In genomic region chr12:48198985-48199384, GRCh38 we compare ENCODE assay signal across 10 cellular contexts. TPM values are rescaled to one million over a fixed set of nuclear protein-coding genes. Genes with fewer than 3 reads are reported as not detected.
DNase-seq lines count a peak whose midpoint lies in the region; ATAC-seq, FAIRE-seq and TF ChIP-seq lines count a peak whose summit lies in the region.
"Had no signal": no experiment of that assay in that cellular context is flagged by ENCODE, and none has a peak within 500 bp of the region (broad histone marks: within the 10 kb centered on the region; RNA-seq: fewer than 3 reads in every experiment).

No MANE protein-coding gene starts in this region.

- H3K4me1 ChIP-seq in GM12878 (ENCODE audit: control insufficient read depth, insufficient read depth, low read length), result 0 out of 2 replicates have a peak, but pooled peaks cover 3% of the 10 kb centered on the region
- H3K4me1 ChIP-seq in lower lobe of right lung, result peaks cover 25% of the 10 kb centered on the region
- peaks cover 0 to 17% (median 12%) of the 10 kb centered on the region in 4 donors for H3K4me1 ChIP-seq in tibial artery

- H3K36me3 Mint-ChIP-seq in activated T-cell treated with anti-CD3 and anti-CD28 coated beads, Interleukin-2, amount 50 U/mL, for 4 hours (ENCODE audit: insufficient read depth), result peaks cover 21% of the 10 kb centered on the region

- peak overlapping the region; percentile 100; the same call in 1 of the 2 replicates for H2AFZ ChIP-seq in GM12878 (ENCODE audit: control insufficient read depth, low read depth, low read length)

- no peak for DNase-seq in activated T-cell treated with anti-CD3 and anti-CD28 coated beads, Interleukin-2, amount 50 U/mL, for 4 hours
- no peak for DNase-seq in activated T-cell treated with anti-CD3 and anti-CD28 coated beads, Interleukin-2, amount 50 U/mL, for 1 hour
- DNase-seq in GM12878 (ENCODE audit: low read depth, low spot score) (no peak), lower lobe of right lung (no peak), tibial artery (no peak)
- no peak for DNase-seq in stimulated activated CD4-positive, alpha-beta T cell treated with anti-CD3 and anti-CD28 coated beads, Interleukin-12 subunit alpha, Interleukin-12 subunit beta, amount 100 ng/mL, for 4 hours
- DNase-seq: COR-L47 had no signal

- no peak for TF ChIP-seq POLR2A in GM12878 (IDR thresholded peaks at IDR 0.05; ENCODE audit: low read depth, low read length)

- ATAC-seq in activated T-cell treated with anti-CD3 and anti-CD28 coated beads, Interleukin-2, amount 50 U/mL, for 4 hours, result no peak
- ATAC-seq in GM12878 (no peak), lower lobe of right lung (no peak), HG03432 (IDR thresholded peaks at IDR 0.05; ENCODE audit: unreplicated experiment) (no peak), GM19324 (IDR thresholded peaks at IDR 0.05; ENCODE audit: low FRiP score, unreplicated experiment) (no peak)

- no peaks in the 10 kb centered on the region for H4K20me1 ChIP-seq in GM12878 (ENCODE audit: control insufficient read depth, insufficient read depth)

- H3K9me3 Mint-ChIP-seq in activated T-cell treated with anti-CD3 and anti-CD28 coated beads, Interleukin-2, amount 50 U/mL, for 4 hours, result peaks cover 24% of the 10 kb centered on the region

- FAIRE-seq in GM12878 (lab: Jason Lieb, UNC), result no peak
- FAIRE-seq: frontal cortex had no signal

- H3K27me3 Mint-ChIP-seq in activated T-cell treated with anti-CD3 and anti-CD28 coated beads, Interleukin-2, amount 50 U/mL, for 4 hours (ENCODE audit: low read depth), result peaks cover 9% of the 10 kb centered on the region

- WGBS in GM12878 (ENCODE audit: insufficient coverage, insufficient replicate concordance, low lambda C conversion rate, missing lambda C conversion rate), result 81% methylated on average over 10 of the region's 10 CpGs

- H3K4me1 Mint-ChIP-seq in activated T-cell treated with anti-CD3 and anti-CD28 coated beads, Interleukin-2, amount 50 U/mL, for 4 hours (ENCODE audit: low read depth), result peaks cover 32% of the 10 kb centered on the region

- no peak for TF ChIP-seq CTCF in GM12878 (IDR thresholded peaks at IDR 0.05 in 2 of 3, conservative IDR thresholded peaks at IDR 0.05 in 1 of 3; ENCODE audit: control insufficient read depth in 2 of 3, extremely low read depth in 1 of 3, insufficient read depth in 1 of 3, low read depth in 3 of 3, low read length in 3 of 3)
- TF ChIP-seq CTCF in lower lobe of right lung (IDR thresholded peaks at IDR 0.05), result no peak
- no peak for TF ChIP-seq CTCF in tibial artery (IDR thresholded peaks at IDR 0.05)

- peak overlapping the region; percentile 99 for H3K27ac ChIP-seq in GM12878 (ENCODE audit: control insufficient read depth, insufficient read depth)
- peak overlapping the region; percentile 100 for H3K27ac ChIP-seq in lower lobe of right lung
- peak overlapping the region; percentile 88 to 93 for H3K27ac ChIP-seq in tibial artery

- SMC1A ChIA-PET in GM12878 (lab: Charles Lee; ENCODE audit: uncharacterized antibody, unreplicated experiment), result interaction anchor here (0.6 to 1.9 kb wide), 8 partner anchors 9 to 554 kb away, joined by 3 to 9 read pairs (median 3); no protein-coding TSS in a partner anchor

- CTCF ChIA-PET in GM12878 (lab: Yijun Ruan, JAX), result interaction anchor here (0.5 to 3.4 kb wide), 12 partner anchors 10 to 509 kb away, joined by 3 to 28 read pairs (median 6); no protein-coding TSS in a partner anchor

- in situ Hi-C loops in GM12878 (cut with MboI), result no loop called here

- POLR2A ChIA-PET in GM12878 (lab: Charles Lee), result interaction anchor here (0.5 to 1.7 kb wide), 4 partner anchors 42 to 1925 kb away, joined by 3 to 8 read pairs (median 4); partner anchors contain the start of genes ASB8 and SENP1

- intact Hi-C loops in GM12878 (cut with micrococcal nuclease; ENCODE audit: unreplicated experiment), result loop anchor here (10.0 kb wide), 1 partner anchor 156 kb away; the partner anchor contains the start of gene ZNF641
- intact Hi-C loops in lower lobe of right lung (cut with DNase I), result no loop called here
- intact Hi-C loops in tibial artery (cut with DNase I; ENCODE audit: low total_unique reads), result no loop called here

- H3K27me3 ChIP-seq in GM12878 (replicated peaks in 1 of 2; ENCODE audit: control insufficient read depth in 2 of 2, insufficient read depth in 2 of 2, low read length in 1 of 2) (no peaks in the 10 kb centered on the region), lower lobe of right lung (ENCODE audit: low read depth) (no peaks in the 10 kb centered on the region), tibial artery (no peaks in the 10 kb centered on the region)

- RAD21 ChIA-PET in GM12878 (lab: Charles Lee; ENCODE audit: unreplicated experiment), result interaction anchor here (1.4 to 2.0 kb wide), 3 partner anchors 9 to 294 kb away, joined by 4 to 8 read pairs (median 5); partner anchors contain the start of genes SENP1 and VDR

- H3K9me3 ChIP-seq in GM12878 (replicated peaks; ENCODE audit: control insufficient read depth, insufficient read depth, low read length) (peaks cover 1% of the 10 kb centered on the region; the same call in 1 of the 3 replicates), lower lobe of right lung (no peaks in the 10 kb centered on the region), tibial artery (peaks cover 0 to 19% (median 8%) of the 10 kb centered on the region in 3 donors)

- peaks cover 13% of the 10 kb centered on the region for H3K79me2 ChIP-seq in GM12878 (ENCODE audit: control insufficient read depth, insufficient read depth, low read length)

- no peaks in the 10 kb centered on the region for H3K36me3 ChIP-seq in GM12878 (ENCODE audit: control insufficient read depth in 2 of 2, insufficient read depth in 2 of 2, low read length in 1 of 2)
- no peaks in the 10 kb centered on the region for H3K36me3 ChIP-seq in lower lobe of right lung
- H3K36me3 ChIP-seq in tibial artery, result no peaks in the 10 kb centered on the region

- H3K9ac ChIP-seq in GM12878 (ENCODE audit: control insufficient read depth, insufficient read depth, low read length), result peak overlapping the region; percentile 100

- H3K4me3 ChIP-seq in GM12878, result peak overlapping the region; percentile 86
- peak overlapping the region; percentile 71 for H3K4me3 ChIP-seq in lower lobe of right lung
- H3K4me3 ChIP-seq in tibial artery, result peak overlapping the region; percentile 65 to 71

- no peak for TF ChIP-seq EP300 in GM12878 (IDR thresholded peaks at IDR 0.05; ENCODE audit: borderline replicate concordance in 1 of 2, control insufficient read depth in 1 of 2, low read depth in 2 of 2, low read length in 2 of 2)

- H3K4me3 Mint-ChIP-seq in activated T-cell treated with anti-CD3 and anti-CD28 coated beads, Interleukin-2, amount 50 U/mL, for 4 hours, result peak overlapping the region; percentile 85

- no peak for TF ChIP-seq RAD21 in GM12878 (IDR thresholded peaks at IDR 0.05; ENCODE audit: insufficient read depth, low read depth, low read length)

- H3K4me2 ChIP-seq in GM12878 (ENCODE audit: control insufficient read depth, insufficient read depth), result peak overlapping the region; percentile 91

- no TSS peak for BruUV-seq in GM12878 (replicated peaks; lab: Mats Ljungman, UMichigan)

RNA-seq across cellular contexts. Expression of gene OR10AD1, which starts 4.1 kb away (rescaled TPM):
- total RNA-seq in activated T-cell treated with anti-CD3 and anti-CD28 coated beads, Interleukin-2, amount 50 U/mL, for 4 hours, result not detected
- total RNA-seq in GM12878 (2013; cell fraction: nucleolus; rRNA removed), result not detected in 2 replicates
- total RNA-seq in GM12878 (2014; rRNA removed), result not detected in 2 replicates
- not detected in 2 replicates for total RNA-seq in GM12878 (2014; rRNA removed; fragmentation: Illumina TruSeq; extraction: Trizol)
- not detected in 2 replicates for total RNA-seq in GM12878 (2021)
- not detected for polyA plus RNA-seq in GM12878 (2011; ENCODE audit: low read depth)
- not detected in 2 replicates for polyA plus RNA-seq in GM12878 (2011; rRNA removed)
- not detected in 2 replicates for polyA plus RNA-seq in GM12878 (2011; cell fraction: cytosol; rRNA removed)
- polyA plus RNA-seq in GM12878 (2011; cell fraction: nucleus; rRNA removed), result not detected in 2 replicates
- polyA plus RNA-seq in GM12878 (2012), result 0.14 TPM in 1 of 2 replicates, not detected in the other
- not detected in 2 replicates for polyA plus RNA-seq in GM12878 (2014; fragmentation: Illumina TruSeq; extraction: Trizol)
- polyA plus RNA-seq in GM12878 (2014; fragmentation: Nextera tagmentation; extraction: Ambion mirVana), result under 1 TPM in 1 of 2 experiments, not detected in 1; 0.04 TPM
- not detected in 2 replicates for polyA plus RNA-seq in GM12878 (2014; rRNA removed)
- polyA plus RNA-seq in GM12878 (2016; fragmentation: Nextera tagmentation; extraction: Ambion mirVana), result under 1 TPM in 1 of 2 experiments, not detected in 1; 0.12 TPM
- polyA minus RNA-seq in GM12878 (2011; rRNA and poly(A)+ RNA removed), result not detected in 2 replicates
- polyA minus RNA-seq in GM12878 (2011; cell fraction: cytosol; rRNA and poly(A)+ RNA removed), result not detected in 2 replicates
- polyA minus RNA-seq in GM12878 (2011; cell fraction: nucleus; rRNA and poly(A)+ RNA removed), result not detected in 2 replicates
- total RNA-seq in lower lobe of right lung, result not detected
- total RNA-seq: frontal cortex had no signal

RNA-seq across cellular contexts. Expression of gene CCDC184, which starts 15.5 kb away (rescaled TPM):
- total RNA-seq in activated T-cell treated with anti-CD3 and anti-CD28 coated beads, Interleukin-2, amount 50 U/mL, for 4 hours, result under 1 TPM; 0.22 to 0.61 (median 0.34) TPM
- total RNA-seq in GM12878 (2013; cell fraction: nucleolus; rRNA removed), result not detected in 2 replicates
- total RNA-seq in GM12878 (2014; rRNA removed) (not detected in 2 replicates), GM12878 (2014; rRNA removed; fragmentation: Illumina TruSeq; extraction: Trizol) (not detected in 2 replicates), GM12878 (2021) (not detected in 2 replicates), lower lobe of right lung (1.0 TPM)
- polyA plus RNA-seq in GM12878 (2011; ENCODE audit: low read depth), result not detected
- polyA plus RNA-seq in GM12878 (2011; rRNA removed) (not detected in 2 replicates), GM12878 (2014; fragmentation: Illumina TruSeq; extraction: Trizol) (not detected in 2 replicates), GM12878 (2014; fragmentation: Nextera tagmentation; extraction: Ambion mirVana) (not detected), GM12878 (2014; rRNA removed) (not detected in 2 replicates), GM12878 (2016; fragmentation: Nextera tagmentation; extraction: Ambion mirVana) (not detected)
- polyA plus RNA-seq in GM12878 (2011; cell fraction: cytosol; rRNA removed), result 0.01 TPM in 1 of 2 replicates, not detected in the other
- not detected in 2 replicates for polyA plus RNA-seq in GM12878 (2011; cell fraction: nucleus; rRNA removed)
- not detected in 2 replicates for polyA plus RNA-seq in GM12878 (2012)
- not detected in 2 replicates for polyA minus RNA-seq in GM12878 (2011; rRNA and poly(A)+ RNA removed)
- polyA minus RNA-seq in GM12878 (2011; cell fraction: cytosol; rRNA and poly(A)+ RNA removed), result not detected in 2 replicates
- not detected in 2 replicates for polyA minus RNA-seq in GM12878 (2011; cell fraction: nucleus; rRNA and poly(A)+ RNA removed)

RNA-seq across cellular contexts. Expression of gene ASB8, which starts 41.7 kb away (rescaled TPM):
- 10 to 100 TPM; 28.2 to 34.4 (median 32.8) TPM for total RNA-seq in activated T-cell treated with anti-CD3 and anti-CD28 coated beads, Interleukin-2, amount 50 U/mL, for 4 hours
- total RNA-seq in GM12878 (2013; cell fraction: nucleolus; rRNA removed), result 40.2 and 42.5 TPM in 2 replicates
- 28.8 and 38.5 TPM in 2 replicates for total RNA-seq in GM12878 (2014; rRNA removed)
- total RNA-seq in GM12878 (2014; rRNA removed; fragmentation: Illumina TruSeq; extraction: Trizol), result 22.8 and 23.7 TPM in 2 replicates
- 28.7 and 29.3 TPM in 2 replicates for total RNA-seq in GM12878 (2021)
- 24.7 TPM for polyA plus RNA-seq in GM12878 (2011; ENCODE audit: low read depth)
- polyA plus RNA-seq in GM12878 (2011; rRNA removed), result 45.5 and 48.0 TPM in 2 replicates
- 39.1 and 42.8 TPM in 2 replicates for polyA plus RNA-seq in GM12878 (2011; cell fraction: cytosol; rRNA removed)
- 15.0 and 16.0 TPM in 2 replicates for polyA plus RNA-seq in GM12878 (2011; cell fraction: nucleus; rRNA removed)
- 24.1 and 25.9 TPM in 2 replicates for polyA plus RNA-seq in GM12878 (2012)
- 28.1 and 29.2 TPM in 2 replicates for polyA plus RNA-seq in GM12878 (2014; fragmentation: Illumina TruSeq; extraction: Trizol)
- polyA plus RNA-seq in GM12878 (2014; fragmentation: Nextera tagmentation; extraction: Ambion mirVana), result 10 to 100 TPM; 28.3 to 30.3 TPM
- polyA plus RNA-seq in GM12878 (2014; rRNA removed), result 21.2 and 25.1 TPM in 2 replicates
- polyA plus RNA-seq in GM12878 (2016; fragmentation: Nextera tagmentation; extraction: Ambion mirVana), result 10 to 100 TPM; 30.2 to 32.4 TPM
- polyA minus RNA-seq in GM12878 (2011; rRNA and poly(A)+ RNA removed), result 31.9 and 38.9 TPM in 2 replicates
- 16.3 and 22.4 TPM in 2 replicates for polyA minus RNA-seq in GM12878 (2011; cell fraction: cytosol; rRNA and poly(A)+ RNA removed)
- 14.0 and 21.0 TPM in 2 replicates for polyA minus RNA-seq in GM12878 (2011; cell fraction: nucleus; rRNA and poly(A)+ RNA removed)
- 40.9 TPM for total RNA-seq in lower lobe of right lung
